Comparison of ENCODE assay signal across 12 cellular contexts in the genomic region with DNA sequence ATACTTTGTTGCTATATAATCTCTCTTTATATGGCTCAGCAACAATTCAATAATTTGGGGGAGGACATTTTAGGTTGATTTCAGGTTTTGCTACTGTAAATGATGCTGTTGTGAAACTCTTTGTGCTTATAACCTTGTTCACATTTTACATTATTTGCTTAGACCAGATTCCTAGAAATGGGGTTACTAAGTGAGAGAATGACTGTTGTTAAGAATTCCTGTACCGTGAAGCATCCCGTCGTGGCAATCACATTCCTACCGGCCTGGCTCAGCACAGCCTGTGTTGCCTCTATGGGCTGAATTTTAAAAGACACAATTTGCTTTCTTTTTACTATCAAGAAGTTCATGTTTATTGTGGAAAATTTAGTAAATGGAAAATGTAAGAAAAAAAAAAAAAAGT. TPM values are rescaled to one million over a fixed set of nuclear protein-coding genes. Genes with fewer than 3 reads are reported as not detected.
DNase-seq lines count a peak whose midpoint lies in the region; ATAC-seq, FAIRE-seq and TF ChIP-seq lines count a peak whose summit lies in the region.
"Had no signal": no experiment of that assay in that cellular context is flagged by ENCODE, and none has a peak within 500 bp of the region (broad histone marks: within the 10 kb centered on the region; RNA-seq: fewer than 3 reads in every experiment).

No MANE protein-coding gene starts in this region.

- H3K36me3 ChIP-seq in trophoblast cell (ENCODE audit: control insufficient read depth in 1 of 2, insufficient read depth in 2 of 2, low read length in 2 of 2) = peaks cover 40 to 42% of the 10 kb centered on the region in 2 experiments

- no peak overlapping the region for H3K14ac ChIP-seq in trophoblast cell (ENCODE audit: low read length)

- H2BK120ac ChIP-seq in trophoblast cell (ENCODE audit: insufficient read depth, low read length, poor library complexity) = no peak overlapping the region

- H4K12ac ChIP-seq in trophoblast cell (ENCODE audit: low read depth, low read length) = no peak overlapping the region

- H3K23ac ChIP-seq in trophoblast cell (ENCODE audit: low read length) = no peak overlapping the region

- ATAC-seq in GM21619 (IDR thresholded peaks at IDR 0.05; ENCODE audit: unreplicated experiment) (no peak), HG03469 (IDR thresholded peaks at IDR 0.05; ENCODE audit: unreplicated experiment) (no peak)
- ATAC-seq: activated CD4-positive, CD25-positive, alpha-beta regulatory T cell treated with anti-CD3 and anti-CD28 coated beads, Interleukin-2, amount 50 U/mL, for 24 hours had no signal

- H3K27ac ChIP-seq in trophoblast cell (ENCODE audit: low read depth, low read length) = no peak overlapping the region
- H3K27ac ChIP-seq: spleen had no signal

- no CpG with 5 or more reads among the region's 4 CpGs for WGBS in trophoblast cell (ENCODE audit: extremely low coverage, insufficient coverage, insufficient read length)

- no peak overlapping the region for H3K4ac ChIP-seq in trophoblast cell (ENCODE audit: low read depth, low read length)

- H3K79me2 ChIP-seq in trophoblast cell (ENCODE audit: control insufficient read depth, insufficient read depth, low read length, poor library complexity) = no peaks in the 10 kb centered on the region

- peaks cover 8 to 12% of the 10 kb centered on the region in 2 experiments for H3K4me1 ChIP-seq in trophoblast cell (ENCODE audit: control insufficient read depth in 1 of 2, insufficient read depth in 2 of 2, low read length in 2 of 2)

- TF ChIP-seq CTCF in AG09309 (IDR thresholded peaks at IDR 0.05; ENCODE audit: control insufficient read depth, insufficient read depth, low read depth, low read length, missing control alignments) (peak; percentile 0), fibroblast of mammary gland (conservative IDR thresholded peaks at IDR 0.05; ENCODE audit: control insufficient read depth, insufficient read depth, low read depth, low read length) (no peak)

- H4K91ac ChIP-seq in trophoblast cell (ENCODE audit: low read depth, low read length) = no peak overlapping the region

- H3K9me3 ChIP-seq in trophoblast cell (ENCODE audit: insufficient read depth, low read depth, low read length) = no peaks in the 10 kb centered on the region

- H3K4me2 ChIP-seq in trophoblast cell (ENCODE audit: low read length) = no peak overlapping the region

- no peak overlapping the region for H2AK5ac ChIP-seq in trophoblast cell (ENCODE audit: low read length)

- no peak overlapping the region for H2BK12ac ChIP-seq in trophoblast cell (ENCODE audit: low read length)

- DNase-seq in AG09309 (ENCODE audit: low read depth) (peak; percentile 69), RCC 7860 (ENCODE audit: low spot score) (peak; percentile 36), fibroblast of mammary gland (ENCODE audit: low read depth) (peak; percentile 85), trophoblast cell (peak; percentile 80 to 84), NCI-H1417 (lab: John Stamatoyannopoulos, UW) (no peak), DMS153 treated with DMSO at 0.1 percent for 48 hours (lab: John Stamatoyannopoulos, UW; ENCODE audit: unreplicated experiment) (no peak)
- DNase-seq: NCI-H524 treated with DMSO at 0.1 percent for 48 hours, SHP77 treated with DMSO at 0.1 percent for 48 hours, spleen had no signal

- peak; percentile 2 for FAIRE-seq in RCC 7860 (lab: Jason Lieb, UNC)

- no peak overlapping the region for H3K4me3 ChIP-seq in AG09309 (ENCODE audit: control insufficient read depth, low read depth, low read length)
- H3K4me3 ChIP-seq in fibroblast of mammary gland (ENCODE audit: control insufficient read depth, low read depth, low read length) = no peak overlapping the region
- H3K4me3 ChIP-seq in trophoblast cell (ENCODE audit: low read depth, low read length) = no peak overlapping the region
- H3K4me3 ChIP-seq: spleen had no signal

- peaks cover 4% of the 10 kb centered on the region for H3K79me1 ChIP-seq in trophoblast cell (ENCODE audit: low read length)

- H4K8ac ChIP-seq in trophoblast cell (ENCODE audit: low read depth, low read length) = no peak overlapping the region

- H3K27me3 ChIP-seq in trophoblast cell (ENCODE audit: insufficient read depth, low read length) = no peaks in the 10 kb centered on the region

- no peak overlapping the region for H2BK5ac ChIP-seq in trophoblast cell (ENCODE audit: low read depth, low read length, poor library complexity)

- no peak overlapping the region for H3K18ac ChIP-seq in trophoblast cell (ENCODE audit: low read length)

- H2AFZ ChIP-seq in trophoblast cell (ENCODE audit: insufficient read depth, low read length, poor library complexity) = no peak overlapping the region

- H3K9ac ChIP-seq in trophoblast cell (ENCODE audit: low read length) = no peak overlapping the region

RNA-seq across cellular contexts. Expression of a gene that starts 31.4 kb away (rescaled TPM):
- 7.2 and 7.3 TPM in 2 replicates for polyA plus RNA-seq in trophoblast cell (2013)

RNA-seq across cellular contexts. Expression of a gene that starts 47.2 kb away (rescaled TPM):
- 21.4 and 22.8 TPM in 2 replicates for polyA plus RNA-seq in trophoblast cell (2013)

RNA-seq across cellular contexts. Expression of a gene that starts 55.9 kb away (rescaled TPM):
- polyA plus RNA-seq in trophoblast cell (2013) = 1.3 and 1.6 TPM in 2 replicates

Comparison
In these comparisons a context has a peak if more than half of its experiments do, and no peak if none do; other contexts are left out.
1. DNase-seq: peak in AG09309 (single experiment), RCC 7860 (single experiment), fibroblast of mammary gland (single experiment) and trophoblast cell (2 of 2); none in NCI-H1417 (0 of 3) and DMS153 treated with DMSO at 0.1 percent for 48 hours (single experiment).